8 cellular contexts compared by ENCODE assay signal in the genomic region with DNA sequence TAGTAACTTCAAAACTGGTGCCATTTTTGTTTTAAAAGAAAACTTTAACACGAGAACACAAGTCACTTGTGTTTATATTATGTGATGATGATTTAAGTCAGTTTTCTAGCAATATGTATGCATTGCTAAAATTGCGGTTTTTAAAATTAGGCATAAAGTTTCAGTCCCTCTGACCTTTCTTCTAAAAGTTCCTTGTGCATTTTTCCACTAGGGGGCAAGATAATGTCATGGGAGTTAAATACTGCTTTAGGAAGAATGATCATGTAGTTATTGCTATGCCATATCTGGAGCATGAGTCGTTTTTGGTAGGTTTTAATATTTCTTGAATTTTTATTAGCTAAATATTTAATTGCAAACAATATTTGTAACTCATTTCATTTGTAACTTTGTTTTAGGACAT. TPM values are rescaled to one million over a fixed set of nuclear protein-coding genes. Genes with fewer than 3 reads are reported as not detected.
DNase-seq lines count a peak whose midpoint lies in the region; ATAC-seq and TF ChIP-seq lines count a peak whose summit lies in the region.

No MANE protein-coding gene starts in this region.

- peaks cover 26% of the 10 kb centered on the region for H3K4me1 Mint-ChIP-seq in endothelial cell (ENCODE audit: unreplicated experiment)

- TF ChIP-seq EP300 in ovary (IDR thresholded peaks at IDR 0.05): no peak

- H3K9me3 Mint-ChIP-seq in endothelial cell (ENCODE audit: unreplicated experiment): no peaks in the 10 kb centered on the region

- H3K27me3 ChIP-seq in cardiac muscle cell (no peaks in the 10 kb centered on the region), ovary (no peaks in the 10 kb centered on the region)

- ATAC-seq in Right ventricle myocardium inferior (no peak), GM21737 (IDR thresholded peaks at IDR 0.05; ENCODE audit: unreplicated experiment) (no peak), HG03025 (IDR thresholded peaks at IDR 0.05; ENCODE audit: low FRiP score, unreplicated experiment) (no peak)

- DNase-seq in cardiac muscle cell (ENCODE audit: low read depth in 1 of 2, low spot score in 1 of 2): peak; percentile 54 to 72
- DNase-seq in Right ventricle myocardium inferior (ENCODE audit: missing footprints): no peak
- DNase-seq in NCI-H526 treated with DMSO at 0.1 percent for 48 hours (lab: John Stamatoyannopoulos, UW): peak; percentile 42
- no peak for DNase-seq in endothelial cell (ENCODE audit: low spot score)
- no peak for DNase-seq in ovary
- no peak for DNase-seq in HuH-7.5 (ENCODE audit: low spot score)

- no peak overlapping the region for H3K27ac ChIP-seq in cardiac muscle cell
- H3K27ac ChIP-seq in ovary: no peak overlapping the region

- TF ChIP-seq POLR2A in ovary (IDR thresholded peaks at IDR 0.05): no peak

- H3K27ac Mint-ChIP-seq in endothelial cell (ENCODE audit: unreplicated experiment): no peak overlapping the region

- H3K36me3 ChIP-seq in cardiac muscle cell: no peaks in the 10 kb centered on the region
- no peaks in the 10 kb centered on the region for H3K36me3 ChIP-seq in ovary

- TF ChIP-seq CTCF in cardiac muscle cell (IDR thresholded peaks at IDR 0.05; ENCODE audit: low read depth, low read length) (peak; percentile 72), endothelial cell (IDR thresholded peaks at IDR 0.05; ENCODE audit: unreplicated experiment) (peak; percentile 77), ovary (IDR thresholded peaks at IDR 0.05) (peak in 2 of 3 donors; percentile 52 to 72)

- intact Hi-C loops in Right ventricle myocardium inferior (cut with DNase I) (loop anchor here (1.0 to 5.0 kb wide), 4 partner anchors 321 to 781 kb away; partner anchors contain the start of gene TGFBR3), ovary (cut with DNase I) (loop anchor here in 3 of 4 donors (5.0 kb wide), 1 partner anchor 416 kb away; no protein-coding TSS in a partner anchor)

- H3K4me3 Mint-ChIP-seq in endothelial cell (ENCODE audit: unreplicated experiment): no peak overlapping the region

- WGBS in ovary, 3 donors: 17 to 30% (median 21%) methylated on average over 3 of the region's 3 CpGs

- H3K9me3 ChIP-seq in cardiac muscle cell (ENCODE audit: low read depth) (no peaks in the 10 kb centered on the region), ovary (no peaks in the 10 kb centered on the region)

- peaks cover 6% of the 10 kb centered on the region for H3K36me3 Mint-ChIP-seq in endothelial cell (ENCODE audit: low read depth, unreplicated experiment)

- H3K4me3 ChIP-seq in cardiac muscle cell (no peak overlapping the region), ovary (no peak overlapping the region)

- H3K4me1 ChIP-seq in cardiac muscle cell (ENCODE audit: low read depth) (no peaks in the 10 kb centered on the region), ovary (ENCODE audit: insufficient read depth) (no peaks in the 10 kb centered on the region)

- H3K27me3 Mint-ChIP-seq in endothelial cell (ENCODE audit: unreplicated experiment): peaks cover 1% of the 10 kb centered on the region

RNA-seq across cellular contexts. Expression of gene CDC7, which starts 10.7 kb away (rescaled TPM):
- total RNA-seq in cardiac muscle cell: 5.4 and 7.6 TPM in 2 replicates
- polyA plus RNA-seq in cardiac muscle cell: 4.7 and 7.8 TPM in 2 replicates
- 0.95 TPM for total RNA-seq in Right ventricle myocardium inferior
- 21.3 TPM for total RNA-seq in endothelial cell (ENCODE audit: unreplicated experiment)
- 1 to 10 TPM; 1.2 to 5.5 (median 2.9) TPM for total RNA-seq in ovary
- 1 to 10 TPM; 1.4 to 4.9 TPM for polyA plus RNA-seq in ovary

Comparison
In these comparisons a context has a peak if more than half of its experiments do, and no peak if none do; other contexts are left out.
1. DNase-seq: peak in cardiac muscle cell (2 of 2) and NCI-H526 treated with DMSO at 0.1 percent for 48 hours (single experiment); none in Right ventricle myocardium inferior (single experiment), endothelial cell (single experiment), ovary (0 of 5) and HuH-7.5 (single experiment).
2. Peak in every context shown above with its lines, with median percentiles within 50 percentile points of each other: CTCF ChIP-seq.